Comparison of ENCODE assay signal across 9 cellular contexts in the genomic region with DNA sequence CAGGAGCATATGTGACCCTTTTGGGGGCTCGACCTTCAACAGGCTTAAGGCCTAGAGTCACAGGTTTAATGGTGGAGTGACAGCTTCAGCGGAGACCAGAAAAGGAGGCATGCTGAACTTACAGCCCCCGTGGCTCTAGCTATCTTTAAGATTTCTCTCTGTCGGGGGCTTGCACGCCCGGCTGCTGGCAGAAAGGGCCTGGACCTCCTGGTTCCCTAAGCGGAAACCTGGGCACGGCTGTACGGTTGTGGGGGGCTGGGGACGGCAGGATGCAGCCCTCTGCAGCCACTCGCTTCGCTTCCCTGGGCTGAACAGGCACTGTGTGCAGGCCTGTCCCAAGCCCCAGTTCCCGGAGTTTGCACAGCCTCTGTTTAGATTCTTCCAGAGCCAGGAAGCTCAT. TPM values are rescaled to one million over a fixed set of nuclear protein-coding genes. Genes with fewer than 3 reads are reported as not detected.
DNase-seq lines count a peak whose midpoint lies in the region; ATAC-seq and TF ChIP-seq lines count a peak whose summit lies in the region.
"Had no signal": no experiment of that assay in that cellular context is flagged by ENCODE, and none has a peak within 500 bp of the region (broad histone marks: within the 10 kb centered on the region; RNA-seq: fewer than 3 reads in every experiment).

No MANE protein-coding gene starts in this region.

- no peak overlapping the region for H2AFZ ChIP-seq in mammary epithelial cell (ENCODE audit: low read depth, low read length)

- H3K27me3 ChIP-seq in breast epithelium, result no peaks in the 10 kb centered on the region
- H3K27me3 ChIP-seq in mammary epithelial cell (ENCODE audit: insufficient read depth, low read length), result peaks cover 22% of the 10 kb centered on the region

- intact Hi-C loops in breast epithelium (cut with DNase I; ENCODE audit: low total_unique reads), result no loop called here
- intact Hi-C loops in mammary epithelial cell (cut with micrococcal nuclease), result no loop called here

- in situ Hi-C loops in mammary epithelial cell (cut with MboI; ENCODE audit: low sequenced_read_pairs in 2 of 2), result no loop called here

- no peak overlapping the region for H3K9ac ChIP-seq in mammary epithelial cell (ENCODE audit: insufficient read depth, low read length)

- DNase-seq in breast epithelium (ENCODE audit: low spot score in 2 of 2), result no peak
- DNase-seq in mammary epithelial cell, result no peak
- no peak for DNase-seq in effector memory CD8-positive, alpha-beta T cell
- no peak for DNase-seq in nephron progenitor cell
- no peak for DNase-seq in KG1 (lab: John Stamatoyannopoulos, UW)

- H3K4me3 ChIP-seq in breast epithelium (peak overlapping the region; percentile 43 to 86 (median 64)), mammary epithelial cell (replicated peaks in 1 of 3; ENCODE audit: insufficient read depth in 1 of 3, low read depth in 2 of 3, low read length in 3 of 3) (no peak overlapping the region), urinary bladder (ENCODE audit: low read depth, low read length) (peak overlapping the region; percentile 65)

- dilution Hi-C loops in mammary epithelial cell (cut with HindIII; ENCODE audit: low sequenced_read_pairs), result no loop called here

- H3K27me3 Mint-ChIP-seq in effector memory CD8-positive, alpha-beta T cell, result peaks cover 2 to 7% of the 10 kb centered on the region in 2 donors
- peaks cover 81% of the 10 kb centered on the region for H3K27me3 Mint-ChIP-seq in nephron progenitor cell (ENCODE audit: low read depth, poor library complexity)

- WGBS in mammary epithelial cell (ENCODE audit: low coverage, missing lambda C conversion rate), result 71% methylated on average over 10 of the region's 13 CpGs
- WGBS in urinary bladder, result 36% methylated on average over 13 of the region's 13 CpGs

- peak; percentile 25 for ATAC-seq in effector memory CD8-positive, alpha-beta T cell (replicated peaks)
- ATAC-seq in HG03039 (IDR thresholded peaks at IDR 0.05; ENCODE audit: unreplicated experiment) (no peak), GM21529 (IDR thresholded peaks at IDR 0.05; ENCODE audit: unreplicated experiment) (no peak)

- H3K9me3 ChIP-seq in breast epithelium (no peaks in the 10 kb centered on the region), mammary epithelial cell (replicated peaks; ENCODE audit: insufficient read depth, low read length) (no peaks in the 10 kb centered on the region)

- peaks cover 17 to 39% of the 10 kb centered on the region in 2 donors for H3K4me1 Mint-ChIP-seq in effector memory CD8-positive, alpha-beta T cell (ENCODE audit: low read depth in 2 of 2)
- peaks cover 22% of the 10 kb centered on the region for H3K4me1 Mint-ChIP-seq in nephron progenitor cell

- CTCF ChIA-PET in mammary epithelial cell (lab: Charles Lee; ENCODE audit: low non-redundant PET), result no interaction called here

- TF ChIP-seq POLR2A in breast epithelium (IDR thresholded peaks at IDR 0.05), result no peak

- no TSS peak for BruUV-seq in mammary epithelial cell (replicated peaks; lab: Mats Ljungman, UMichigan)

- H3K4me1 ChIP-seq in breast epithelium (peaks cover 4 to 7% of the 10 kb centered on the region in 2 donors), mammary epithelial cell (ENCODE audit: insufficient read depth, low read length) (peaks cover 3% of the 10 kb centered on the region), urinary bladder (ENCODE audit: insufficient read depth) (no peaks in the 10 kb centered on the region)

- TF ChIP-seq CTCF in breast epithelium (IDR thresholded peaks at IDR 0.05), result no peak
- no peak for TF ChIP-seq CTCF in mammary epithelial cell (conservative IDR thresholded peaks at IDR 0.05 in 1 of 2, IDR thresholded peaks at IDR 0.05 in 1 of 2; ENCODE audit: extremely low read depth in 1 of 2, insufficient read depth in 1 of 2, low read depth in 1 of 2, low read length in 2 of 2)
- TF ChIP-seq CTCF in nephron progenitor cell (IDR thresholded peaks at IDR 0.05), result no peak

- H3K36me3 Mint-ChIP-seq in effector memory CD8-positive, alpha-beta T cell (ENCODE audit: insufficient read depth), result peaks cover 19% of the 10 kb centered on the region
- H3K36me3 Mint-ChIP-seq in nephron progenitor cell (ENCODE audit: low read depth), result no peaks in the 10 kb centered on the region

- H3K27ac Mint-ChIP-seq in effector memory CD8-positive, alpha-beta T cell, result no peak overlapping the region
- no peak overlapping the region for H3K27ac Mint-ChIP-seq in nephron progenitor cell

- peak overlapping the region; percentile 83 to 85 for H3K4me3 Mint-ChIP-seq in effector memory CD8-positive, alpha-beta T cell
- peak overlapping the region; percentile 60 for H3K4me3 Mint-ChIP-seq in nephron progenitor cell

- H3K79me2 ChIP-seq in mammary epithelial cell (ENCODE audit: insufficient read depth, low read length), result no peaks in the 10 kb centered on the region

- H3K27ac ChIP-seq in breast epithelium (peak overlapping the region; percentile 48 to 72), mammary epithelial cell (ENCODE audit: insufficient read depth, low read depth, low read length) (no peak overlapping the region), urinary bladder (ENCODE audit: low read depth) (no peak overlapping the region)

- H3K9me3 Mint-ChIP-seq in effector memory CD8-positive, alpha-beta T cell, result no peaks in the 10 kb centered on the region
- no peaks in the 10 kb centered on the region for H3K9me3 Mint-ChIP-seq in nephron progenitor cell

- H3K36me3 ChIP-seq in breast epithelium, result no peaks in the 10 kb centered on the region
- H3K36me3 ChIP-seq in mammary epithelial cell (ENCODE audit: insufficient read depth, low read length), result no peaks in the 10 kb centered on the region
- no peaks in the 10 kb centered on the region for H3K36me3 ChIP-seq in urinary bladder (ENCODE audit: insufficient read depth)

- no peaks in the 10 kb centered on the region for H4K20me1 ChIP-seq in mammary epithelial cell (ENCODE audit: insufficient read depth, low read length)

- no peak overlapping the region for H3K4me2 ChIP-seq in mammary epithelial cell (ENCODE audit: insufficient read depth, low read depth, low read length)

RNA-seq across cellular contexts. Expression of gene CACNA2D2, which starts 0.5 kb away (rescaled TPM):
- 1 to 10 TPM in 2 of 3 donors, under 1 TPM in 1; 0.80 to 2.0 (median 1.5) TPM for total RNA-seq in breast epithelium
- total RNA-seq in mammary epithelial cell, result under 1 TPM in 1 of 2 donors, not detected in 1; 0.16 TPM
- polyA plus RNA-seq in mammary epithelial cell, result 0.03 TPM
- polyA minus RNA-seq in mammary epithelial cell, result not detected
- 1.4 TPM for total RNA-seq in urinary bladder
- 1.3 TPM for polyA plus RNA-seq in urinary bladder
- total RNA-seq: pulmonary artery endothelial cell had no signal

Comparison
In these comparisons a context has a peak if more than half of its experiments do, and no peak if none do; other contexts are left out.
1. H3K27ac ChIP-seq: peak in breast epithelium (2 of 2); none in mammary epithelial cell (single experiment) and urinary bladder (single experiment).
2. H3K4me3 ChIP-seq: peak in breast epithelium (3 of 3) and urinary bladder (single experiment); none in mammary epithelial cell (0 of 3).